ENCODE assay signal across 1 cellular context in genomic region chr11:73157141-73158010, GRCh38.
TF ChIP-seq lines count a peak whose summit lies in the region.

No MANE protein-coding gene starts in this region.

TF ChIP-seq in HepG2, 621 proteins besides CTCF, POLR2A, EP300 and RAD21 (continued from another document and continues in another):
- no peak for TF ChIP-seq TEF (CRISPR knock-in tag; IDR thresholded peaks at IDR 0.05)
- no peak for TF ChIP-seq AHR (CRISPR knock-in tag; IDR thresholded peaks at IDR 0.05)
- no peak for TF ChIP-seq ZNF646 (CRISPR knock-in tag; IDR thresholded peaks at IDR 0.05)
- no peak for TF ChIP-seq ZIK1 (CRISPR knock-in tag; IDR thresholded peaks at IDR 0.05; ENCODE audit: borderline replicate concordance, low read depth)
- TF ChIP-seq SOX13 (IDR thresholded peaks at IDR 0.05): no peak
- no peak; a peak in 1 of 4 replicates for TF ChIP-seq SOX13 (CRISPR knock-in tag; conservative IDR thresholded peaks at IDR 0.05 in 1 of 2, IDR thresholded peaks at IDR 0.05 in 1 of 2)
- TF ChIP-seq ZFP91 (CRISPR knock-in tag; IDR thresholded peaks at IDR 0.05; ENCODE audit: borderline replicate concordance): peak; percentile 42; the same call in 1 of the 2 replicates
- no peak for TF ChIP-seq RXRA (CRISPR knock-in tag; IDR thresholded peaks at IDR 0.05)
- TF ChIP-seq JDP2 (CRISPR knock-in tag; IDR thresholded peaks at IDR 0.05; ENCODE audit: borderline replicate concordance): no peak
- TF ChIP-seq TEAD3 (CRISPR knock-in tag; optimal IDR thresholded peaks at IDR 0.05; ENCODE audit: borderline replicate concordance): peak; percentile 78
- no peak for TF ChIP-seq ZNF775 (CRISPR knock-in tag; IDR thresholded peaks at IDR 0.05; ENCODE audit: borderline replicate concordance)
- TF ChIP-seq CC2D1A (CRISPR knock-in tag; IDR thresholded peaks at IDR 0.05): no peak
- TF ChIP-seq PLSCR1 (CRISPR knock-in tag; IDR thresholded peaks at IDR 0.05; ENCODE audit: borderline replicate concordance): no peak
- no peak for TF ChIP-seq ZNF792 (CRISPR knock-in tag; IDR thresholded peaks at IDR 0.05)
- TF ChIP-seq ZNF841 (CRISPR knock-in tag; IDR thresholded peaks at IDR 0.05; ENCODE audit: borderline replicate concordance): no peak
- no peak for TF ChIP-seq GATAD2A (CRISPR knock-in tag; IDR thresholded peaks at IDR 0.05)
- TF ChIP-seq ZNF597 (CRISPR knock-in tag; IDR thresholded peaks at IDR 0.05): no peak
- no peak for TF ChIP-seq FOXJ3 (CRISPR knock-in tag; IDR thresholded peaks at IDR 0.05; ENCODE audit: borderline replicate concordance)
- peak; percentile 30; the same call in 1 of the 2 replicates for TF ChIP-seq ARID5B (CRISPR knock-in tag; IDR thresholded peaks at IDR 0.05)
- TF ChIP-seq SP140L (CRISPR knock-in tag; IDR thresholded peaks at IDR 0.05; ENCODE audit: borderline replicate concordance): no peak
- TF ChIP-seq THYN1 (CRISPR knock-in tag; IDR thresholded peaks at IDR 0.05; ENCODE audit: borderline replicate concordance, low read depth): no peak
- TF ChIP-seq MXD4 (CRISPR knock-in tag; IDR thresholded peaks at IDR 0.05): no peak
- TF ChIP-seq ZNF879 (CRISPR knock-in tag; IDR thresholded peaks at IDR 0.05): no peak
- no peak for TF ChIP-seq MATR3 (CRISPR knock-in tag; IDR thresholded peaks at IDR 0.05)
- no peak for TF ChIP-seq NR2F2 (IDR thresholded peaks at IDR 0.05; ENCODE audit: borderline replicate concordance, low read depth)
- TF ChIP-seq RBM22 (optimal IDR thresholded peaks at IDR 0.05; ENCODE audit: low read length): no peak
- TF ChIP-seq ZNF543 (CRISPR knock-in tag; IDR thresholded peaks at IDR 0.05): 0 out of 2 replicates have a peak, but pooled peaks have one; percentile 61
- TF ChIP-seq GFI1 (CRISPR knock-in tag; IDR thresholded peaks at IDR 0.05; ENCODE audit: borderline replicate concordance): peak; percentile 47; the same call in 1 of the 2 replicates
- no peak for TF ChIP-seq KLF13 (CRISPR knock-in tag; IDR thresholded peaks at IDR 0.05)
- TF ChIP-seq ZHX2 (IDR thresholded peaks at IDR 0.05; ENCODE audit: low read depth): no peak
- no peak for TF ChIP-seq ZHX2 (CRISPR knock-in tag; IDR thresholded peaks at IDR 0.05; ENCODE audit: borderline replicate concordance)
- TF ChIP-seq BRD4 (CRISPR knock-in tag; IDR thresholded peaks at IDR 0.05): 0 out of 2 replicates have a peak, but pooled peaks have one; percentile 36
- TF ChIP-seq BHLHE40 (IDR thresholded peaks at IDR 0.05; ENCODE audit: low read length): no peak
- no peak for TF ChIP-seq HES4 (CRISPR knock-in tag; IDR thresholded peaks at IDR 0.05; ENCODE audit: borderline replicate concordance)
- TF ChIP-seq ZNF430 (CRISPR knock-in tag; IDR thresholded peaks at IDR 0.05): no peak
- no peak for TF ChIP-seq ZKSCAN1 (IDR thresholded peaks at IDR 0.05; ENCODE audit: low read length)
- TF ChIP-seq RNF2 (conservative IDR thresholded peaks at IDR 0.05; ENCODE audit: low read depth): no peak
- TF ChIP-seq MLX (CRISPR knock-in tag; IDR thresholded peaks at IDR 0.05): no peak
- TF ChIP-seq PHF5A (CRISPR knock-in tag; IDR thresholded peaks at IDR 0.05; ENCODE audit: low read depth, unreplicated experiment): no peak
- TF ChIP-seq ZNF3 (CRISPR knock-in tag; IDR thresholded peaks at IDR 0.05): no peak
- TF ChIP-seq ATF1 (CRISPR knock-in tag; IDR thresholded peaks at IDR 0.05): no peak
